8 cellular contexts compared by ENCODE assay signal in genomic region chr2:9071032-9071431, GRCh38.
DNase-seq lines count a peak whose midpoint lies in the region; ATAC-seq and TF ChIP-seq lines count a peak whose summit lies in the region.
"Had no signal": no experiment of that assay in that cellular context is flagged by ENCODE, and none has a peak within 500 bp of the region (broad histone marks: within the 10 kb centered on the region; RNA-seq: fewer than 3 reads in every experiment).

No MANE protein-coding gene starts in this region.

- no peak overlapping the region for H4K8ac ChIP-seq in mesendoderm (ENCODE audit: low read depth, low read length)

- no peaks in the 10 kb centered on the region for H3K79me2 ChIP-seq in mesendoderm (ENCODE audit: control insufficient read depth, insufficient read depth, low read length)

- TF ChIP-seq CTCF in astrocyte of the spinal cord (IDR thresholded peaks at IDR 0.05; ENCODE audit: low read depth, low read length) = no peak

- H3K36me3 ChIP-seq in mesendoderm (ENCODE audit: control insufficient read depth, insufficient read depth, low read length) = no peaks in the 10 kb centered on the region
- H3K36me3 ChIP-seq: neutrophil had no signal

- no peak overlapping the region for H2BK15ac ChIP-seq in mesendoderm (replicated peaks; ENCODE audit: low read depth)

- WGBS in mesendoderm (ENCODE audit: extremely low coverage, insufficient coverage, low lambda C conversion rate) = no CpG with 5 or more reads among the region's 5 CpGs

- H3K56ac ChIP-seq in mesendoderm (ENCODE audit: low read length) = no peak overlapping the region

- no peaks in the 10 kb centered on the region for H3K27me3 ChIP-seq in mesendoderm (ENCODE audit: insufficient read depth, low read length, poor library complexity)
- H3K27me3 ChIP-seq: neutrophil had no signal

- ATAC-seq in HG03439 (IDR thresholded peaks at IDR 0.05; ENCODE audit: unreplicated experiment) = no peak
- no peak for ATAC-seq in GM21786 (IDR thresholded peaks at IDR 0.05; ENCODE audit: unreplicated experiment)

- H2BK120ac ChIP-seq in mesendoderm (ENCODE audit: low read depth, low read length) = no peak overlapping the region

- H3K4me3 ChIP-seq in astrocyte of the spinal cord (ENCODE audit: low read depth, low read length) = no peak overlapping the region
- no peak overlapping the region for H3K4me3 ChIP-seq in mesendoderm (ENCODE audit: low read length)

- H3K79me1 ChIP-seq in mesendoderm (ENCODE audit: low read length) = no peaks in the 10 kb centered on the region

- H3K27ac ChIP-seq in mesendoderm (ENCODE audit: low read depth, low read length) = no peak overlapping the region
- H3K27ac ChIP-seq: neutrophil had no signal

- H3K4me2 ChIP-seq in mesendoderm (ENCODE audit: low read length) = no peak overlapping the region

- in situ Hi-C loops in astrocyte of the spinal cord (cut with HindIII; ENCODE audit: low sequenced_read_pairs) = no loop called here

- H3K18ac ChIP-seq in mesendoderm (ENCODE audit: low read length) = no peak overlapping the region

- DNase-seq in Daoy (ENCODE audit: low read depth) = peak; percentile 94
- DNase-seq in HK-2 (ENCODE audit: unreplicated experiment) = peak; percentile 71
- peak; percentile 82 for DNase-seq in astrocyte of the spinal cord (ENCODE audit: low read depth, low spot score)
- peak; percentile 84 for DNase-seq in mesendoderm
- DNase-seq in NCI-H82 (lab: John Stamatoyannopoulos, UW) = no peak

- no peak overlapping the region for H3K4ac ChIP-seq in mesendoderm (ENCODE audit: low read depth, low read length)

- no peak overlapping the region for H4K5ac ChIP-seq in mesendoderm (ENCODE audit: low read length)

- no peak overlapping the region for H3K9ac ChIP-seq in mesendoderm (ENCODE audit: low read length)

- no peaks in the 10 kb centered on the region for H3K4me1 ChIP-seq in mesendoderm (ENCODE audit: control insufficient read depth, low read depth, low read length)

- H2AK5ac ChIP-seq in mesendoderm (ENCODE audit: low read length) = no peak overlapping the region

- no peak overlapping the region for H2BK5ac ChIP-seq in mesendoderm (ENCODE audit: low read length)

- no peak overlapping the region for H3K23ac ChIP-seq in mesendoderm (ENCODE audit: low read length)
